8 cellular contexts compared by ENCODE assay signal in genomic region chr11:65492637-65493366, GRCh38. TPM values are rescaled to one million over a fixed set of nuclear protein-coding genes. Genes with fewer than 3 reads are reported as not detected.
DNase-seq lines count a peak whose midpoint lies in the region; ATAC-seq, FAIRE-seq and TF ChIP-seq lines count a peak whose summit lies in the region.

No MANE protein-coding gene starts in this region.

- H3K4me3 ChIP-seq in OCI-LY7 (ENCODE audit: low read depth, low read length, poor library complexity, severe bottlenecking) (peak overlapping the region; percentile 42), thoracic aorta (peak overlapping the region; percentile 50)

- ATAC-seq in central memory CD8-positive, alpha-beta T cell (replicated peaks; ENCODE audit: extremely low read depth, poor library complexity, severe bottlenecking) = no peak
- no peak for ATAC-seq in thoracic aorta (ENCODE audit: insufficient number of reproducible peaks, low FRiP score, low read depth)
- no peak for ATAC-seq in HG02840 (IDR thresholded peaks at IDR 0.05; ENCODE audit: low FRiP score, unreplicated experiment)

- H3K27me3 ChIP-seq in thoracic aorta (replicated peaks; ENCODE audit: insufficient read depth) = no peaks in the 10 kb centered on the region

- no peaks in the 10 kb centered on the region for H3K9me3 Mint-ChIP-seq in central memory CD8-positive, alpha-beta T cell

- no peaks in the 10 kb centered on the region for H3K9me2 ChIP-seq in OCI-LY7 (ENCODE audit: insufficient read depth, low read length)

- intact Hi-C loops in OCI-LY7 (cut with micrococcal nuclease; ENCODE audit: unreplicated experiment) = no loop called here

- peak overlapping the region; percentile 49 for H3K27ac Mint-ChIP-seq in central memory CD8-positive, alpha-beta T cell (ENCODE audit: low read depth)

- H3K36me3 ChIP-seq in OCI-LY7 (ENCODE audit: insufficient read depth, low read length) = no peaks in the 10 kb centered on the region
- H3K36me3 ChIP-seq in thoracic aorta = no peaks in the 10 kb centered on the region

- BruUV-seq in OCI-LY7 (replicated peaks; lab: Mats Ljungman, UMichigan) = no TSS peak

- TF ChIP-seq CTCF in OCI-LY7 (conservative IDR thresholded peaks at IDR 0.05; ENCODE audit: low read length) (no peak), thoracic aorta (IDR thresholded peaks at IDR 0.05) (no peak)

- H4K20me1 ChIP-seq in OCI-LY7 (ENCODE audit: insufficient read depth, low read length) = no peaks in the 10 kb centered on the region

- FAIRE-seq in GM18507 (lab: Jason Lieb, UNC) = peak; percentile 63

- H3K27ac ChIP-seq in OCI-LY7 (ENCODE audit: low read depth, low read length, poor library complexity, severe bottlenecking) (peak overlapping the region; percentile 81), thoracic aorta (peak overlapping the region; percentile 99 to 100)

- H3K4me1 Mint-ChIP-seq in central memory CD8-positive, alpha-beta T cell = peaks cover 32% of the 10 kb centered on the region

- H3K79me2 ChIP-seq in OCI-LY7 (ENCODE audit: insufficient read depth, low read depth, low read length) = peaks cover 25% of the 10 kb centered on the region; the same call in 1 of the 2 replicates

- H3K9me3 ChIP-seq in OCI-LY7 (ENCODE audit: low read length) = no peaks in the 10 kb centered on the region
- H3K9me3 ChIP-seq in thoracic aorta = no peaks in the 10 kb centered on the region

- CTCF ChIA-PET in OCI-LY7 (lab: Charles Lee; ENCODE audit: unreplicated experiment) = interaction anchor here (0.5 to 3.1 kb wide), 3 partner anchors 14 to 395 kb away, joined by 3 to 15 read pairs (median 7); partner anchors contain the start of gene FIBP

- no peaks in the 10 kb centered on the region for H3K27me3 Mint-ChIP-seq in central memory CD8-positive, alpha-beta T cell

- H3K36me3 Mint-ChIP-seq in central memory CD8-positive, alpha-beta T cell (ENCODE audit: insufficient read depth) = peaks cover 5% of the 10 kb centered on the region

- POLR2A ChIA-PET in OCI-LY7 (lab: Charles Lee) = interaction anchor here (0.5 to 11.1 kb wide), 10 partner anchors 7 to 111 kb away, joined by 3 to 199 read pairs (median 7); partner anchors contain the start of gene MALAT1

- H3K4me1 ChIP-seq in OCI-LY7 (ENCODE audit: insufficient read depth, low read length, poor library complexity, severe bottlenecking) = peaks cover 90% of the 10 kb centered on the region
- H3K4me1 ChIP-seq in thoracic aorta (ENCODE audit: control insufficient read depth in 1 of 2, low read depth in 2 of 2) = peaks cover 86 to 94% of the 10 kb centered on the region in 2 donors

- DNase-seq in AML-193 (lab: John Stamatoyannopoulos, UW) = peak; percentile 74
- DNase-seq in GM18507 (ENCODE audit: extremely low spot score, insufficient read length, low read depth) = no peak
- peak; percentile 57 for DNase-seq in OCI-LY7 (ENCODE audit: low spot score)
- DNase-seq in central memory CD8-positive, alpha-beta T cell (ENCODE audit: low spot score in 2 of 2) = no peak
- DNase-seq in medulla oblongata (ENCODE audit: extremely low spot score) = peak; percentile 92
- peak; percentile 73 for DNase-seq in thoracic aorta (ENCODE audit: low spot score)
- DNase-seq in RKO (ENCODE audit: low spot score) = no peak

- H2AFZ ChIP-seq in OCI-LY7 (ENCODE audit: low read length) = peak overlapping the region; percentile 70

- H3K4me2 ChIP-seq in OCI-LY7 (ENCODE audit: low read length) = peak overlapping the region; percentile 61

- H3K4me3 Mint-ChIP-seq in central memory CD8-positive, alpha-beta T cell = no peak overlapping the region

RNA-seq across cellular contexts. Expression of gene MALAT1, which starts 6.0 kb away (rescaled TPM):
- total RNA-seq in OCI-LY7 (2014; rRNA removed; shearing (Covaris generic)) = 3,446 and 3,598 TPM in 2 replicates
- total RNA-seq in OCI-LY7 (2022) = 5,974 and 7,097 TPM in 2 replicates
- total RNA-seq in thoracic aorta = over 10,000 TPM; 20,776 to 38,952 TPM

RNA-seq across cellular contexts. Expression of gene SCYL1, which starts 32.1 kb away (rescaled TPM):
- 43.2 and 56.8 TPM in 2 replicates for total RNA-seq in OCI-LY7 (2014; rRNA removed; shearing (Covaris generic))
- total RNA-seq in OCI-LY7 (2022) (62.9 and 70.0 TPM in 2 replicates), thoracic aorta (100 to 1,000 TPM in 1 of 2 donors, 10 to 100 TPM in 1; 96.8 to 106 TPM)

Comparison
In these comparisons a context has a peak if more than half of its experiments do, and no peak if none do; other contexts are left out.
1. DNase-seq: peak in AML-193 (2 of 2), OCI-LY7 (single experiment), medulla oblongata (single experiment) and thoracic aorta (single experiment); none in GM18507 (single experiment), central memory CD8-positive, alpha-beta T cell (0 of 2) and RKO (single experiment).